1 cellular context compared by ENCODE assay signal in the genomic region with DNA sequence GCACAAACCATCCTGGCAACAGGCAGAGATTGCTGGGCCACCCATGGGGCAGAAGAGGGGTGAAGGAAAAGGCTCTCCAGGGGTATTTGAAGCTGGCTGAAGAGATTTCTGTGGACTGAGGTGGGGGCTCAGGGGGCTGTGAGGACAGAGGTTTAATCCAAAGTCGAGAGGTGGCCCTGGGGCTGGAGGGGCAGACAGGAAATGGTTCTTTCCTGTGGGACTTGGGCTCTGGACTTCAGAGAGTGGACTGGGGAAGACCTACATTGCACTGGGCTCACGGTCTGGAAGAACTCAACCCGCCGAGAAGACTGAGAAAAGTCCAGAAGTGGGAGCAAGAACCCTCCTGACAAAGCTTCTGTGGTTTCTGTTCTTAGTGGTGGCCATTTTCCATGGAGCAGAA.
TF ChIP-seq lines count a peak whose summit lies in the region.

No MANE protein-coding gene starts in this region.

TF ChIP-seq in H1, 55 proteins besides CTCF, POLR2A, EP300 and RAD21:
- TF ChIP-seq POLR2AphosphoS5 (IDR thresholded peaks at IDR 0.05; ENCODE audit: low read depth, low read length) = no peak
- TF ChIP-seq EGR1 (IDR thresholded peaks at IDR 0.05; ENCODE audit: borderline replicate concordance, low read depth, low read length) = no peak
- no peak for TF ChIP-seq SIRT6 (IDR thresholded peaks at IDR 0.05; ENCODE audit: low read length)
- no peak for TF ChIP-seq KDM1A (IDR thresholded peaks at IDR 0.05; ENCODE audit: borderline replicate concordance, low read length)
- TF ChIP-seq CHD1 (IDR thresholded peaks at IDR 0.05; ENCODE audit: low read depth, low read length) = no peak
- TF ChIP-seq SIN3A (conservative IDR thresholded peaks at IDR 0.05 in 1 of 2, IDR thresholded peaks at IDR 0.05 in 1 of 2; ENCODE audit: low read depth in 1 of 2, low read length in 2 of 2) = no peak
- TF ChIP-seq PHF8 (conservative IDR thresholded peaks at IDR 0.05; ENCODE audit: low read depth, low read length) = no peak
- no peak for TF ChIP-seq ZNF274 (IDR thresholded peaks at IDR 0.05; ENCODE audit: borderline replicate concordance, extremely low read depth, low read length)
- TF ChIP-seq, protein P1, sequence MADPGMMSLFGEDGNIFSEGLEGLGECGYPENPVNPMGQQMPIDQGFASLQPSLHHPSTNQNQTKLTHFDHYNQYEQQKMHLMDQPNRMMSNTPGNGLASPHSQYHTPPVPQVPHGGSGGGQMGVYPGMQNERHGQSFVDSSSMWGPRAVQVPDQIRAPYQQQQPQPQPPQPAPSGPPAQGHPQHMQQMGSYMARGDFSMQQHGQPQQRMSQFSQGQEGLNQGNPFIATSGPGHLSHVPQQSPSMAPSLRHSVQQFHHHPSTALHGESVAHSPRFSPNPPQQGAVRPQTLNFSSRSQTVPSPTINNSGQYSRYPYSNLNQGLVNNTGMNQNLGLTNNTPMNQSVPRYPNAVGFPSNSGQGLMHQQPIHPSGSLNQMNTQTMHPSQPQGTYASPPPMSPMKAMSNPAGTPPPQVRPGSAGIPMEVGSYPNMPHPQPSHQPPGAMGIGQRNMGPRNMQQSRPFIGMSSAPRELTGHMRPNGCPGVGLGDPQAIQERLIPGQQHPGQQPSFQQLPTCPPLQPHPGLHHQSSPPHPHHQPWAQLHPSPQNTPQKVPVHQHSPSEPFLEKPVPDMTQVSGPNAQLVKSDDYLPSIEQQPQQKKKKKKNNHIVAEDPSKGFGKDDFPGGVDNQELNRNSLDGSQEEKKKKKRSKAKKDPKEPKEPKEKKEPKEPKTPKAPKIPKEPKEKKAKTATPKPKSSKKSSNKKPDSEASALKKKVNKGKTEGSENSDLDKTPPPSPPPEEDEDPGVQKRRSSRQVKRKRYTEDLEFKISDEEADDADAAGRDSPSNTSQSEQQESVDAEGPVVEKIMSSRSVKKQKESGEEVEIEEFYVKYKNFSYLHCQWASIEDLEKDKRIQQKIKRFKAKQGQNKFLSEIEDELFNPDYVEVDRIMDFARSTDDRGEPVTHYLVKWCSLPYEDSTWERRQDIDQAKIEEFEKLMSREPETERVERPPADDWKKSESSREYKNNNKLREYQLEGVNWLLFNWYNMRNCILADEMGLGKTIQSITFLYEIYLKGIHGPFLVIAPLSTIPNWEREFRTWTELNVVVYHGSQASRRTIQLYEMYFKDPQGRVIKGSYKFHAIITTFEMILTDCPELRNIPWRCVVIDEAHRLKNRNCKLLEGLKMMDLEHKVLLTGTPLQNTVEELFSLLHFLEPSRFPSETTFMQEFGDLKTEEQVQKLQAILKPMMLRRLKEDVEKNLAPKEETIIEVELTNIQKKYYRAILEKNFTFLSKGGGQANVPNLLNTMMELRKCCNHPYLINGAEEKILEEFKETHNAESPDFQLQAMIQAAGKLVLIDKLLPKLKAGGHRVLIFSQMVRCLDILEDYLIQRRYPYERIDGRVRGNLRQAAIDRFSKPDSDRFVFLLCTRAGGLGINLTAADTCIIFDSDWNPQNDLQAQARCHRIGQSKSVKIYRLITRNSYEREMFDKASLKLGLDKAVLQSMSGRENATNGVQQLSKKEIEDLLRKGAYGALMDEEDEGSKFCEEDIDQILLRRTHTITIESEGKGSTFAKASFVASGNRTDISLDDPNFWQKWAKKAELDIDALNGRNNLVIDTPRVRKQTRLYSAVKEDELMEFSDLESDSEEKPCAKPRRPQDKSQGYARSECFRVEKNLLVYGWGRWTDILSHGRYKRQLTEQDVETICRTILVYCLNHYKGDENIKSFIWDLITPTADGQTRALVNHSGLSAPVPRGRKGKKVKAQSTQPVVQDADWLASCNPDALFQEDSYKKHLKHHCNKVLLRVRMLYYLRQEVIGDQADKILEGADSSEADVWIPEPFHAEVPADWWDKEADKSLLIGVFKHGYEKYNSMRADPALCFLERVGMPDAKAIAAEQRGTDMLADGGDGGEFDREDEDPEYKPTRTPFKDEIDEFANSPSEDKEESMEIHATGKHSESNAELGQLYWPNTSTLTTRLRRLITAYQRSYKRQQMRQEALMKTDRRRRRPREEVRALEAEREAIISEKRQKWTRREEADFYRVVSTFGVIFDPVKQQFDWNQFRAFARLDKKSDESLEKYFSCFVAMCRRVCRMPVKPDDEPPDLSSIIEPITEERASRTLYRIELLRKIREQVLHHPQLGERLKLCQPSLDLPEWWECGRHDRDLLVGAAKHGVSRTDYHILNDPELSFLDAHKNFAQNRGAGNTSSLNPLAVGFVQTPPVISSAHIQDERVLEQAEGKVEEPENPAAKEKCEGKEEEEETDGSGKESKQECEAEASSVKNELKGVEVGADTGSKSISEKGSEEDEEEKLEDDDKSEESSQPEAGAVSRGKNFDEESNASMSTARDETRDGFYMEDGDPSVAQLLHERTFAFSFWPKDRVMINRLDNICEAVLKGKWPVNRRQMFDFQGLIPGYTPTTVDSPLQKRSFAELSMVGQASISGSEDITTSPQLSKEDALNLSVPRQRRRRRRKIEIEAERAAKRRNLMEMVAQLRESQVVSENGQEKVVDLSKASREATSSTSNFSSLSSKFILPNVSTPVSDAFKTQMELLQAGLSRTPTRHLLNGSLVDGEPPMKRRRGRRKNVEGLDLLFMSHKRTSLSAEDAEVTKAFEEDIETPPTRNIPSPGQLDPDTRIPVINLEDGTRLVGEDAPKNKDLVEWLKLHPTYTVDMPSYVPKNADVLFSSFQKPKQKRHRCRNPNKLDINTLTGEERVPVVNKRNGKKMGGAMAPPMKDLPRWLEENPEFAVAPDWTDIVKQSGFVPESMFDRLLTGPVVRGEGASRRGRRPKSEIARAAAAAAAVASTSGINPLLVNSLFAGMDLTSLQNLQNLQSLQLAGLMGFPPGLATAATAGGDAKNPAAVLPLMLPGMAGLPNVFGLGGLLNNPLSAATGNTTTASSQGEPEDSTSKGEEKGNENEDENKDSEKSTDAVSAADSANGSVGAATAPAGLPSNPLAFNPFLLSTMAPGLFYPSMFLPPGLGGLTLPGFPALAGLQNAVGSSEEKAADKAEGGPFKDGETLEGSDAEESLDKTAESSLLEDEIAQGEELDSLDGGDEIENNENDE (IDR thresholded peaks at IDR 0.05; ENCODE audit: insufficient replicate concordance, low read length) = no peak
- TF ChIP-seq GABPA (IDR thresholded peaks at IDR 0.05; ENCODE audit: borderline replicate concordance, insufficient read depth, low read length) = no peak
- TF ChIP-seq SP1 (IDR thresholded peaks at IDR 0.05; ENCODE audit: low read depth, low read length) = no peak
- TF ChIP-seq EZH2 (IDR thresholded peaks at IDR 0.05; ENCODE audit: low read depth, low read length, severe bottlenecking) = no peak
